In the genomic region with DNA sequence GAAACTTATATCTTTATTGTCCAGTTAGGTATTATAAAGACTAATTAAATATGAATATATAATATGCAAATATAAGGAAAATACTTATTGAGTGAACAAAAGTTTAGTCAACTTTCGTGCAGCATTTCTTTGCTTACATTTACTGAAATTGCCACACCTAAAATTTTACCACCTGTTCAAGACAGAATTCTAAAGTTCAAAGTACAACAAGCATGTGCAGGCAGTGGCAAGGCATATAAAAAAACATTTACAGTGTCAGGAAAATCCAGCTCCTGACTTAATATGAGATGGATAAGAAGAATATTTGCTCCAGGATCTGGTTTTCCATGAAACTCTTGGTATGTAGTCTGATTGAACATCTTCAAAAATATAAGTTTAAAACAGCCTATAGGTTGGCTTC, we compare ENCODE assay signal across 28 cellular contexts. TPM values are rescaled to one million over a fixed set of nuclear protein-coding genes. Genes with fewer than 3 reads are reported as not detected.
DNase-seq lines count a peak whose midpoint lies in the region; ATAC-seq, FAIRE-seq and TF ChIP-seq lines count a peak whose summit lies in the region.
"Had no signal": no experiment of that assay in that cellular context is flagged by ENCODE, and none has a peak within 500 bp of the region (broad histone marks: within the 10 kb centered on the region; RNA-seq: fewer than 3 reads in every experiment).

No MANE protein-coding gene starts in this region.

- H3K36me3 Mint-ChIP-seq in naive thymus-derived CD4-positive, alpha-beta T cell = peaks cover 7 to 28% (median 21%) of the 10 kb centered on the region in 5 donors

- H3K4me3 ChIP-seq in IMR-90 (ENCODE audit: insufficient read depth, low read depth, low read length) (no peak overlapping the region), lower lobe of right lung (peak overlapping the region; percentile 81), smooth muscle cell (peak overlapping the region; percentile 80), vagina (no peak overlapping the region)
- no peak overlapping the region for H3K4me3 ChIP-seq in naive thymus-derived CD4-positive, alpha-beta T cell (ENCODE audit: low read length)

- H3K9me1 ChIP-seq in IMR-90 (ENCODE audit: insufficient read depth, low read length) = 0 out of 2 replicates have a peak, but pooled peaks cover 3% of the 10 kb centered on the region

- in situ Hi-C loops in IMR-90 (cut with MboI; ENCODE audit: low sequenced_read_pairs) = loop anchor here (10.0 kb wide), 1 partner anchor 1771 kb away; no protein-coding TSS in a partner anchor

- no peak overlapping the region for H2BK15ac ChIP-seq in IMR-90 (ENCODE audit: low read depth, low read length)

- no peak overlapping the region for H2BK20ac ChIP-seq in IMR-90 (ENCODE audit: low read depth, low read length)

- H4K91ac ChIP-seq in IMR-90 (ENCODE audit: insufficient read depth, low read depth, low read length) = no peak overlapping the region

- peaks cover 0 to 28% of the 10 kb centered on the region in 2 experiments; a peak in 2 of 4 replicates for H3K79me1 ChIP-seq in IMR-90 (ENCODE audit: low read depth in 1 of 2, low read length in 2 of 2)

- H4K20me1 ChIP-seq in IMR-90 (ENCODE audit: insufficient read depth, low read length) = peaks cover 4% of the 10 kb centered on the region; the same call in 1 of the 2 replicates
- H4K20me1 ChIP-seq in smooth muscle cell (ENCODE audit: low read depth) = peaks cover 45% of the 10 kb centered on the region

- no peak overlapping the region for H4K8ac ChIP-seq in IMR-90 (ENCODE audit: low read depth in 2 of 2, low read length in 2 of 2)

- no peak overlapping the region for H2BK5ac ChIP-seq in IMR-90 (ENCODE audit: low read depth, low read length, poor library complexity, severe bottlenecking)

- dilution Hi-C loops in IMR-90 (cut with HindIII; ENCODE audit: low sequenced_read_pairs, unreplicated experiment) = no loop called here

- no peak overlapping the region for H2AK9ac ChIP-seq in IMR-90 (replicated peaks; ENCODE audit: low read depth, low read length, poor library complexity)

- TF ChIP-seq CTCF in IMR-90 (conservative IDR thresholded peaks at IDR 0.05; ENCODE audit: low read depth, low read length) (no peak), lower lobe of right lung (IDR thresholded peaks at IDR 0.05) (no peak), smooth muscle cell (IDR thresholded peaks at IDR 0.05; ENCODE audit: borderline replicate concordance, insufficient read depth, poor library complexity, severe bottlenecking) (no peak), vagina (IDR thresholded peaks at IDR 0.05) (no peak)

- H3K18ac ChIP-seq in IMR-90 (ENCODE audit: low read depth, low read length) = no peak overlapping the region

- peak; percentile 61 for FAIRE-seq in colon (lab: Jason Lieb, UNC)
- FAIRE-seq: H1 had no signal

- H3F3A ChIP-seq in smooth muscle cell (ENCODE audit: low read depth) = peaks cover 2% of the 10 kb centered on the region

- intact Hi-C loops in IMR-90 (cut with micrococcal nuclease) = loop anchor here (10.0 kb wide), 2 partner anchors 791 to 1771 kb away; no protein-coding TSS in a partner anchor
- intact Hi-C loops in lower lobe of right lung (cut with DNase I) = no loop called here
- intact Hi-C loops in naive thymus-derived CD4-positive, alpha-beta T cell (cut with micrococcal nuclease) = loop anchor here in 1 of 2 donors (10.0 kb wide), 1 partner anchor 1139 kb away; a partner anchor contains a TSS
- intact Hi-C loops in vagina (cut with DNase I) = no loop called here

- H3K9me3 ChIP-seq in IMR-90 (ENCODE audit: control insufficient read depth, insufficient read depth, low read length) (no peaks in the 10 kb centered on the region), lower lobe of right lung (no peaks in the 10 kb centered on the region), smooth muscle cell (replicated peaks; ENCODE audit: low read depth) (no peaks in the 10 kb centered on the region), vagina (no peaks in the 10 kb centered on the region)
- no peaks in the 10 kb centered on the region for H3K9me3 ChIP-seq in naive thymus-derived CD4-positive, alpha-beta T cell (ENCODE audit: control insufficient read depth in 2 of 3, low read length in 3 of 3)
- H3K9me3 ChIP-seq: esophagus squamous epithelium, sigmoid colon had no signal

- H3K27me3 Mint-ChIP-seq in naive thymus-derived CD4-positive, alpha-beta T cell = peaks cover 0 to under 1% (median 0%) of the 10 kb centered on the region in 5 donors
- H3K27me3 Mint-ChIP-seq: B cell, type B pancreatic cell had no signal

- WGBS in IMR-90 (ENCODE audit: extremely low coverage in 2 of 2, insufficient read length in 1 of 2), 2 experiments = no CpG with 5 or more reads among the region's 1 CpG
- 94% methylated on average over 1 of the region's 1 CpG for WGBS in smooth muscle cell (ENCODE audit: low lambda C conversion rate)

- peaks cover 2% of the 10 kb centered on the region; the same call in 1 of the 2 replicates for H3K4me1 ChIP-seq in IMR-90 (ENCODE audit: control insufficient read depth, insufficient read depth, low read length)
- H3K4me1 ChIP-seq in lower lobe of right lung = peaks cover 67% of the 10 kb centered on the region
- peaks cover 24% of the 10 kb centered on the region for H3K4me1 ChIP-seq in smooth muscle cell (ENCODE audit: low read depth)
- peaks cover 4 to 24% of the 10 kb centered on the region in 2 donors for H3K4me1 ChIP-seq in naive thymus-derived CD4-positive, alpha-beta T cell (ENCODE audit: control insufficient read depth in 2 of 2, insufficient read depth in 2 of 2, low read length in 2 of 2)
- peaks cover 44% of the 10 kb centered on the region for H3K4me1 ChIP-seq in vagina

- no peak overlapping the region for H3K4ac ChIP-seq in IMR-90 (ENCODE audit: low read depth, low read length)

- DNase-seq in IMR-90 (no peak), lower lobe of right lung (no peak), smooth muscle cell (lab: John Stamatoyannopoulos, UW; ENCODE audit: unreplicated experiment) (no peak), NCI-H226 (no peak), vagina (ENCODE audit: extremely low spot score in 2 of 2) (no peak), AG20443 (ENCODE audit: low spot score) (no peak)
- DNase-seq in naive thymus-derived CD4-positive, alpha-beta T cell = no peak
- DNase-seq: activated CD4-positive, alpha-beta T cell treated with anti-CD3 and anti-CD28 coated beads, Interleukin-2, amount 50 U/mL, for 4 hours; activated naive CD4-positive, alpha-beta T cell; amniotic stem cell; central memory CD4-positive, alpha-beta T cell; effector CD4-positive, alpha-beta T cell; esophagus squamous epithelium; head of caudate nucleus; Kasumi-1; NCI-H1417; NCI-H526; occipital lobe; SHP77 treated with DMSO at 0.1 percent for 48 hours; sigmoid colon; stimulated activated CD4-positive, alpha-beta T cell treated with anti-CD3 and anti-CD28 coated beads, Interleukin-1b, Interleukin-23, amount 100 ng/mL, for 48 hours; stimulated activated naive CD8-positive, alpha-beta T cell treated with anti-CD3 and anti-CD28 coated beads, Interleukin-15, Interleukin-2, amounts not matched to agents 100 U/mL and 50 U/mL, for 24 hours; WERI-Rb-1 had no signal

- no peak overlapping the region for H2AK5ac ChIP-seq in IMR-90 (ENCODE audit: low read depth, low read length)

- H3K56ac ChIP-seq in IMR-90 (ENCODE audit: extremely low read depth, insufficient read depth, low read length) = no peak overlapping the region

- CTCF ChIA-PET in IMR-90 (lab: Yijun Ruan, JAX) = no interaction called here
- CTCF ChIA-PET in naive thymus-derived CD4-positive, alpha-beta T cell (lab: Charles Lee) = interaction anchor here (1.0 to 1.3 kb wide), 2 partner anchors 8 to 1773 kb away, joined by 3 read pairs; no protein-coding TSS in a partner anchor

- no TSS peak for BruUV-seq in IMR-90 (replicated peaks; lab: Mats Ljungman, UMichigan)

- H3K27ac ChIP-seq in IMR-90 (ENCODE audit: insufficient read depth, low read length) (no peak overlapping the region), lower lobe of right lung (no peak overlapping the region), smooth muscle cell (ENCODE audit: low read depth) (peak overlapping the region; percentile 29), vagina (no peak overlapping the region)
- no peak overlapping the region for H3K27ac ChIP-seq in naive thymus-derived CD4-positive, alpha-beta T cell (ENCODE audit: low read depth, low read length)
- H3K27ac ChIP-seq: sigmoid colon, WERI-Rb-1 had no signal

- TF ChIP-seq RAD21 in IMR-90 (IDR thresholded peaks at IDR 0.05; ENCODE audit: low read length) = no peak

- H3K9ac ChIP-seq in IMR-90 (ENCODE audit: low read depth, low read length) = no peak overlapping the region
- H3K9ac ChIP-seq in smooth muscle cell (ENCODE audit: low read depth) = peak overlapping the region; percentile 22

- H3K36me3 ChIP-seq in IMR-90 (ENCODE audit: control insufficient read depth, insufficient read depth, low read length) (peaks cover 15% of the 10 kb centered on the region), lower lobe of right lung (peaks cover 28% of the 10 kb centered on the region), smooth muscle cell (ENCODE audit: low read depth) (peaks cover 34% of the 10 kb centered on the region), vagina (peaks cover 0 to 28% of the 10 kb centered on the region in 2 donors)
- peaks cover 0 to 4% (median 0%) of the 10 kb centered on the region in 3 experiments for H3K36me3 ChIP-seq in naive thymus-derived CD4-positive, alpha-beta T cell (ENCODE audit: control insufficient read depth in 2 of 3, insufficient read depth in 3 of 3, low read length in 3 of 3)

- H2BK120ac ChIP-seq in IMR-90 (ENCODE audit: low read depth, low read length) = no peak overlapping the region

- H2AFZ ChIP-seq in IMR-90 (replicated peaks; ENCODE audit: low read length, poor library complexity) (no peak overlapping the region), smooth muscle cell (ENCODE audit: low read depth) (no peak overlapping the region)

- POLR2A ChIA-PET in IMR-90 (lab: Charles Lee; ENCODE audit: unreplicated experiment) = no interaction called here
- POLR2A ChIA-PET in naive thymus-derived CD4-positive, alpha-beta T cell (lab: Charles Lee) = no interaction called here

- peaks cover 26 to 64% (median 56%) of the 10 kb centered on the region in 7 donors for H3K4me1 Mint-ChIP-seq in naive thymus-derived CD4-positive, alpha-beta T cell

- H3K23ac ChIP-seq in IMR-90 (ENCODE audit: low read depth, low read length) = no peak overlapping the region

- ATAC-seq in IMR-90 (ENCODE audit: low read depth) (no peak), lower lobe of right lung (no peak)
- no peak for ATAC-seq in naive thymus-derived CD4-positive, alpha-beta T cell
- ATAC-seq: stimulated activated naive CD8-positive, alpha-beta T cell treated with anti-CD3 and anti-CD28 coated beads, Interleukin-15, Interleukin-2, amounts not matched to agents 100 U/mL and 50 U/mL, for 24 hours had no signal

- TF ChIP-seq POLR2A in IMR-90 (IDR thresholded peaks at IDR 0.05; ENCODE audit: low read depth, low read length) (no peak), vagina (IDR thresholded peaks at IDR 0.05) (no peak)

- H3K4me2 ChIP-seq in IMR-90 (ENCODE audit: low read depth, low read length) (peak overlapping the region; percentile 38), smooth muscle cell (peak overlapping the region; percentile 93)

- peak overlapping the region in 2 of 9 donors; percentile 10 to 14 for H3K27ac Mint-ChIP-seq in naive thymus-derived CD4-positive, alpha-beta T cell
- H3K27ac Mint-ChIP-seq: B cell; T-helper 1 cell treated with Interleukin-12 subunit alpha and Interleukin-12 subunit beta and Interleukin-4 antibody, amounts not matched to agents 30 μg/mL and 1 μg/mL, for 36 hours; type B pancreatic cell had no signal

- peaks cover 84% of the 10 kb centered on the region for H3K79me2 ChIP-seq in smooth muscle cell (ENCODE audit: low read depth)

- H3K9me3 Mint-ChIP-seq in naive thymus-derived CD4-positive, alpha-beta T cell = no peaks in the 10 kb centered on the region
- H3K9me3 Mint-ChIP-seq: T-helper 1 cell treated with Interleukin-12 subunit alpha and Interleukin-12 subunit beta and Interleukin-4 antibody, amounts not matched to agents 30 μg/mL and 1 μg/mL, for 36 hours; type B pancreatic cell had no signal

- no peaks in the 10 kb centered on the region for H3K27me3 ChIP-seq in IMR-90 (ENCODE audit: control insufficient read depth, insufficient read depth, low read length)
- H3K27me3 ChIP-seq in lower lobe of right lung (ENCODE audit: low read depth) = no peaks in the 10 kb centered on the region
- H3K27me3 ChIP-seq in smooth muscle cell (ENCODE audit: low read depth) = no peaks in the 10 kb centered on the region
- no peaks in the 10 kb centered on the region for H3K27me3 ChIP-seq in naive thymus-derived CD4-positive, alpha-beta T cell (ENCODE audit: control insufficient read depth in 2 of 2, insufficient read depth in 2 of 2, low read length in 2 of 2)
- H3K27me3 ChIP-seq in vagina = no peaks in the 10 kb centered on the region
- H3K27me3 ChIP-seq: esophagus squamous epithelium, sigmoid colon had no signal

- no peak overlapping the region; the same call in 1 of the 2 replicates for H3K14ac ChIP-seq in IMR-90 (replicated peaks; ENCODE audit: low read depth, low read length)

- H3K4me3 Mint-ChIP-seq in naive thymus-derived CD4-positive, alpha-beta T cell = no peak overlapping the region
- H3K4me3 Mint-ChIP-seq: B cell; T-helper 1 cell treated with Interleukin-12 subunit alpha and Interleukin-12 subunit beta and Interleukin-4 antibody, amounts not matched to agents 30 μg/mL and 1 μg/mL, for 36 hours had no signal

- no peak overlapping the region for H4K5ac ChIP-seq in IMR-90 (ENCODE audit: low read depth, low read length)

RNA-seq across cellular contexts. Expression of a gene that starts 4.8 kb away (rescaled TPM):
- total RNA-seq in IMR-90 (2012; rRNA removed) = 168 and 187 TPM in 2 replicates
- 61.6 and 74.1 TPM in 2 replicates for polyA plus RNA-seq in IMR-90 (2012; rRNA removed)
- 28.0 and 39.0 TPM in 2 replicates for polyA plus RNA-seq in IMR-90 (2012; cell fraction: cytosol; rRNA removed)
- 35.1 and 131 TPM in 2 replicates for polyA plus RNA-seq in IMR-90 (2012; cell fraction: nucleus; rRNA removed; ENCODE audit: low replicate concordance)
- total RNA-seq in lower lobe of right lung = 190 TPM
- total RNA-seq in smooth muscle cell = 261 and 556 TPM in 2 replicates
- 28.2 and 72.2 TPM in 2 replicates for polyA plus RNA-seq in smooth muscle cell
- 10 to 100 TPM; 42.3 to 90.9 (median 53.1) TPM for total RNA-seq in naive thymus-derived CD4-positive, alpha-beta T cell
- 1 to 10 TPM; 3.9 to 6.8 TPM for polyA plus RNA-seq in naive thymus-derived CD4-positive, alpha-beta T cell
- total RNA-seq in vagina = 64.1 TPM

Comparison
In these comparisons a context has a peak if more than half of its experiments do, and no peak if none do; other contexts are left out.
1. H3K4me3 ChIP-seq: peak in lower lobe of right lung (single experiment) and smooth muscle cell (single experiment); none in IMR-90 (single experiment), naive thymus-derived CD4-positive, alpha-beta T cell (single experiment) and vagina (0 of 2).